In the genomic region with DNA sequence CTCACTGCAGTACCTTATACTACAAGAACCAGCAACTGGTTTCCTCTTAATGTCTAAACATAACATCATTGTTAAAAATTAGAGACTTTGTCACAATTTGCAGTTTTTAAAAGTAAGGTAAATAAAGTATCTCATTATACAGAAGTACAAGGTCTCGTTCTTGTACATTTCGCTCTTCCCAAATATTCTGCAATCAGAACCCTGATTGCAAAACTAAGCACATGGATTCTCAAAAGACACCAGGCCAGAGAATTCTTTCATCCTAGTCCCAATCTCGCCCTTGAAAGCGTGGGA, we compare ENCODE assay signal across 8 cellular contexts. TPM values are rescaled to one million over a fixed set of nuclear protein-coding genes. Genes with fewer than 3 reads are reported as not detected.
DNase-seq lines count a peak whose midpoint lies in the region; ATAC-seq, FAIRE-seq and TF ChIP-seq lines count a peak whose summit lies in the region.

No MANE protein-coding gene starts in this region.

- no peaks in the 10 kb centered on the region for H3K27me3 ChIP-seq in heart right ventricle
- no peaks in the 10 kb centered on the region for H3K27me3 ChIP-seq in bronchial epithelial cell (ENCODE audit: control insufficient read depth, insufficient read depth, low read length)
- H3K27me3 ChIP-seq in uterus: no peaks in the 10 kb centered on the region

- H3K4me1 ChIP-seq in heart right ventricle (peaks cover 0 to 15% (median 10%) of the 10 kb centered on the region in 9 donors), uterus (peaks cover 0 to 4% of the 10 kb centered on the region in 2 donors)

- WGBS in heart right ventricle, 2 donors: 12 to 17% methylated on average over 4 of the region's 4 CpGs

- H3K36me3 ChIP-seq in heart right ventricle: no peaks in the 10 kb centered on the region
- H3K36me3 ChIP-seq in bronchial epithelial cell (ENCODE audit: control insufficient read depth, insufficient read depth, low read length): no peaks in the 10 kb centered on the region
- H3K36me3 ChIP-seq in uterus: no peaks in the 10 kb centered on the region

- no peaks in the 10 kb centered on the region for H3K9me3 ChIP-seq in heart right ventricle
- no peaks in the 10 kb centered on the region for H3K9me3 ChIP-seq in uterus

- ATAC-seq in heart right ventricle: no peak
- ATAC-seq in left cardiac atrium: no peak
- ATAC-seq in esophagus mucosa: no peak

- TF ChIP-seq CTCF in heart right ventricle (IDR thresholded peaks at IDR 0.05): no peak
- no peak for TF ChIP-seq CTCF in bronchial epithelial cell (IDR thresholded peaks at IDR 0.05; ENCODE audit: insufficient read depth, low read length, severe bottlenecking)
- TF ChIP-seq CTCF in mesothelial cell of epicardium (IDR thresholded peaks at IDR 0.05; ENCODE audit: unreplicated experiment): no peak
- no peak for TF ChIP-seq CTCF in uterus (IDR thresholded peaks at IDR 0.05)

- peak overlapping the region; percentile 78 for H3K4me3 Mint-ChIP-seq in mesothelial cell of epicardium

- no peak for TF ChIP-seq POLR2A in uterus (IDR thresholded peaks at IDR 0.05)

- H3K4me3 ChIP-seq in heart right ventricle: peak overlapping the region; percentile 43 to 87 (median 80)
- peak overlapping the region; percentile 62 for H3K4me3 ChIP-seq in bronchial epithelial cell (ENCODE audit: low read depth, low read length)
- H3K4me3 ChIP-seq in uterus: peak overlapping the region; percentile 73 to 82

- FAIRE-seq in bronchial epithelial cell (lab: Jason Lieb, UNC): no peak

- H3K27ac ChIP-seq in heart right ventricle (peak overlapping the region; percentile 79 to 93 (median 90)), uterus (peak overlapping the region; percentile 94 to 96)

- peaks cover 6% of the 10 kb centered on the region for H3K36me3 Mint-ChIP-seq in mesothelial cell of epicardium

- H3K9me3 Mint-ChIP-seq in mesothelial cell of epicardium: peaks cover 6% of the 10 kb centered on the region

- no peak for DNase-seq in heart right ventricle
- no peak for DNase-seq in left cardiac atrium
- no peak for DNase-seq in bronchial epithelial cell (ENCODE audit: low read depth)
- DNase-seq in mesothelial cell of epicardium (ENCODE audit: low spot score in 2 of 2, unreplicated experiment in 2 of 2): no peak
- no peak for DNase-seq in uterus
- DNase-seq in NCI-H510A (lab: John Stamatoyannopoulos, UW): no peak
- no peak for DNase-seq in NCI-H774 (lab: John Stamatoyannopoulos, UW)

- H3K4me1 Mint-ChIP-seq in mesothelial cell of epicardium: peaks cover 18% of the 10 kb centered on the region

- no peaks in the 10 kb centered on the region for H3K27me3 Mint-ChIP-seq in mesothelial cell of epicardium (ENCODE audit: low read depth)

- peak overlapping the region; percentile 93 for H3K27ac Mint-ChIP-seq in mesothelial cell of epicardium

- intact Hi-C loops in heart right ventricle (cut with DNase I) (no loop called here), left cardiac atrium (cut with DNase I) (no loop called here), uterus (cut with DNase I; ENCODE audit: low total_unique reads) (no loop called here)

RNA-seq across cellular contexts. Expression of a gene that starts 0.4 kb away (rescaled TPM):
- total RNA-seq in heart right ventricle: 10 to 100 TPM in 5 of 10 donors, 1 to 10 TPM in 5; 6.7 to 15.4 (median 10.2) TPM
- polyA plus RNA-seq in heart right ventricle: 1 to 10 TPM; 1.8 to 3.5 TPM
- total RNA-seq in left cardiac atrium: 10 to 100 TPM; 10.1 to 13.2 TPM
- total RNA-seq in bronchial epithelial cell: 1.3 and 1.7 TPM in 2 replicates
- 8.9 to 11.7 TPM (median 10.0 TPM) in 3 replicates for total RNA-seq in mesothelial cell of epicardium
- total RNA-seq in uterus: 10 to 100 TPM in 3 of 4 donors, 1 to 10 TPM in 1; 7.4 to 25.3 (median 21.3) TPM
- total RNA-seq in esophagus mucosa: 2.7 TPM
